ENCODE assay signal across 8 cellular contexts in the genomic region with DNA sequence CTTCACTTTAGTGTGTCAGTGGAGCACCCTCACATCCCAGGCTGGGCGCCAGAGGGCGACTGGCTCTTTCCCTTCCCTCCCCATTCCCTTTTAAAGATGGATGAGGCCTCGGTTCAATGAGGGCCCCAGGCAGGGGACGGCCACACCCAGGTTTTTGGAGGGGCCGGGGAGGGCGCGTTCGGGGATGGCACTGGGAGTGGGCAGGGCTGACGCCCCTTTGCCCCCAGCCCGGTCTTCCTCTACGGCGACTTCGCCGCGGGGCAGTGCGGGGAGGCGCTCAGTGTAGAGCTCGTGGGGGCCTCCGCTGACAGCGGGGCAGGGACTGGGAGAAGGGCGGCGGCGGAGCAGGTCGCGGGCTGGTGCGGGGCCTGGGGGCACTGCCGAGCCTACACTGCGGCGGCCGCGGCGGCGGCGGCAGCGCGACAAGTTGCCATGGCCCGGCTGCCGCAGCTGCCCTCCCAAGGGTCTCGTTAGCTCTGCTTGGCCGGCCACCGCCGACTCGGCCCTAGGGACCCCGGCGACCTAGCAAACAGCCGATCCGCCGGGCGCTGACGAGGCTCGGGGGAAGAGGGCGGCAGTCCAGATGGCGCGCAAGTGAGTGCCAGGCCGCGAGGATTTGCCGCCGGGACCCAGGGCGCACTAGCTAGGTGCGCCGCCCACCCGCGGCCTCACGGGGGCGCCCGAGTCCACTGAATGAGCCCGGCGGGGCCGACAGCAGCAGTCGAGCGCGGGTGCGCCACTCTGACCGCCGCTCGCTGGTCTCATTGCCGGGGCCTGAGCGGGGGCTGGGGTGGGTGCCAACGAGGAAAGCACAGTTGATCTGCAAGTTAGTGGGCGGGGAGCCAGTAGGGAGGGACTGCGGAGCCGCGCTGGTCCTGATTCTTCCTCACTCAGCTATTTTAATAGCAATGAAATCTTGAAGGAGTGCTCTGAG.
DNase-seq lines count a peak whose midpoint lies in the region; ATAC-seq and TF ChIP-seq lines count a peak whose summit lies in the region.

No MANE protein-coding gene starts in this region.

- peaks cover 20% of the 10 kb centered on the region for H3K27me3 Mint-ChIP-seq in activated B cell treated with CpG ODN at 0.5 μM for 24 hours

- no peak overlapping the region for H3K27ac Mint-ChIP-seq in activated B cell treated with CpG ODN at 0.5 μM for 24 hours

- peak overlapping the region; percentile 75 for H3K4me3 Mint-ChIP-seq in activated B cell treated with CpG ODN at 0.5 μM for 24 hours

- CTCF ChIA-PET in activated B cell treated with CpG ODN at 0.5 μM for 24 hours (lab: Charles Lee), result interaction anchor here (0.6 to 4.7 kb wide), 22 partner anchors 9 to 1704 kb away, joined by 3 to 73 read pairs (median 4); a partner anchor contains a TSS

- DNase-seq in ACHN, result peak; percentile 65
- peak; percentile 90 for DNase-seq in NCI-H2196 (lab: John Stamatoyannopoulos, UW; ENCODE audit: unreplicated experiment)
- DNase-seq in activated B cell treated with CpG ODN at 0.5 μM for 24 hours, result peak; percentile 87
- DNase-seq in caudate nucleus (lab: John Stamatoyannopoulos, UW), result peak in 58 of 61 donors; percentile 31 to 92 (median 80)
- DNase-seq in iris pigment epithelial cell (ENCODE audit: low read depth), result peak; percentile 74
- DNase-seq in smooth muscle cell of the brain vasculature (ENCODE audit: low read depth, low spot score), result peak; percentile 53

- intact Hi-C loops in activated B cell treated with CpG ODN at 0.5 μM for 24 hours (cut with micrococcal nuclease), result loop anchor here (1.0 to 10.0 kb wide), 4 partner anchors 306 to 817 kb away; a partner anchor contains a TSS

- ATAC-seq in GM18858 (IDR thresholded peaks at IDR 0.05; ENCODE audit: unreplicated experiment), result peak; percentile 93
- ATAC-seq in HG03095 (IDR thresholded peaks at IDR 0.05; ENCODE audit: unreplicated experiment), result peak; percentile 94
- peak; percentile 95 for ATAC-seq in activated B cell treated with CpG ODN at 0.5 μM for 24 hours (ENCODE audit: low read depth)

- peak; percentile 91 for TF ChIP-seq CTCF in activated B cell treated with CpG ODN at 0.5 μM for 24 hours (IDR thresholded peaks at IDR 0.05)

- peak overlapping the region; percentile 16 for H3K27ac ChIP-seq in caudate nucleus (ENCODE audit: low read depth, low read length)

- no peaks in the 10 kb centered on the region for H3K9me3 Mint-ChIP-seq in activated B cell treated with CpG ODN at 0.5 μM for 24 hours

- H3K36me3 Mint-ChIP-seq in activated B cell treated with CpG ODN at 0.5 μM for 24 hours (ENCODE audit: low read depth), result no peaks in the 10 kb centered on the region

- in situ Hi-C loops in ACHN (cut with HindIII; ENCODE audit: low pct_ligation_motif_present, low pct_unique_long_range_greater_than_20kb, low sequenced_read_pairs), result no loop called here

- POLR2A ChIA-PET in activated B cell treated with CpG ODN at 0.5 μM for 24 hours (lab: Charles Lee), result no interaction called here

- peaks cover 4% of the 10 kb centered on the region for H3K4me1 Mint-ChIP-seq in activated B cell treated with CpG ODN at 0.5 μM for 24 hours

Comparison
In these comparisons a context has a peak if more than half of its experiments do, and no peak if none do; other contexts are left out.
1. Peak in every context shown above with its lines: DNase-seq, ATAC-seq and H3K27ac ChIP-seq.